ENCODE assay signal across 9 cellular contexts in the genomic region with DNA sequence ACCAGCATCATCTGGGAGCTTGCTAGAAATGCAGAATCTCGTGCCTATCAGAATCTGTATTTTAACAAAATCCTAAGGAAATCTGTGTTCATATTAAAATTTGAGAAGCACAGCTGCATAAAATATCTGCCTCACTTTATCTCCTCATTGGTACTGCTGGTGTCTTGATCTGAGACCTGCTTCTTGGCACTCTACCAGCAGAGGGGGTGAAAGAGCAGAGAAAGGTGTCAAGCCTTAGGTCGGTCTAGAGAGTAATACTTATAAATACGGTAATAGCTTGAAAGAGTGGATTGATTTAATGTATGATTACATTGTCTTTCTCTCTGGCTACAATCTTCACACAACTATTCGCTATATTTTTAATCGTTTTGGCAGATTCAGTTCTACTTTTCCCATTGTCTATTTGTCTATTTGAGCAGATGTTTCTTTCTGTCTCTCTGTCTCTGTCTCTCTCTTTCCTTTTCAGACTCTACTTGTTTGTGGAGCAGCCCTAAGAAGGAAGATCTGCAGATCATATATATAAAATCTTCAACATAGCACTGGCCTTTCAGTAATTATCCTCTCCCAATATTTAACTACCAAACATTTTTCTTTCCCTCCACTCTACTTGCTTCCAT. TPM values are rescaled to one million over a fixed set of nuclear protein-coding genes. Genes with fewer than 3 reads are reported as not detected.
DNase-seq lines count a peak whose midpoint lies in the region; ATAC-seq, FAIRE-seq and TF ChIP-seq lines count a peak whose summit lies in the region.
"Had no signal": no experiment of that assay in that cellular context is flagged by ENCODE, and none has a peak within 500 bp of the region (broad histone marks: within the 10 kb centered on the region; RNA-seq: fewer than 3 reads in every experiment).

No MANE protein-coding gene starts in this region.

- H3K27ac Mint-ChIP-seq in CD4-positive, alpha-beta T cell = no peak overlapping the region
- no peak overlapping the region for H3K27ac Mint-ChIP-seq in activated CD4-positive, alpha-beta T cell treated with anti-CD3 and anti-CD28 coated beads for 36 hours

- peaks cover 5% of the 10 kb centered on the region for H3K27me3 ChIP-seq in CD4-positive, alpha-beta T cell (ENCODE audit: control insufficient read depth, insufficient read depth, low read length)
- no peaks in the 10 kb centered on the region for H3K27me3 ChIP-seq in effector memory CD4-positive, alpha-beta T cell (replicated peaks; ENCODE audit: control insufficient read depth, insufficient read depth, low read length, poor library complexity, severe bottlenecking)
- H3K27me3 ChIP-seq in neural cell (ENCODE audit: insufficient read depth, low read depth, low read length) (no peaks in the 10 kb centered on the region), uterus (no peaks in the 10 kb centered on the region)

- no peak for TF ChIP-seq POLR2A in uterus (IDR thresholded peaks at IDR 0.05)

- CTCF ChIA-PET in CD4-positive, alpha-beta T cell (lab: Charles Lee) = interaction anchor here (1.1 to 2.2 kb wide), 9 partner anchors 9 to 208 kb away, joined by 3 to 7 read pairs (median 4); a partner anchor contains a TSS
- CTCF ChIA-PET in activated CD4-positive, alpha-beta T cell treated with anti-CD3 and anti-CD28 coated beads for 36 hours (lab: Charles Lee) = interaction anchor here (0.5 to 4.9 kb wide), 27 partner anchors 9 to 571 kb away, joined by 3 to 87 read pairs (median 4); no protein-coding TSS in a partner anchor

- TF ChIP-seq RAD21 in neural cell (conservative IDR thresholded peaks at IDR 0.05) = peak; percentile 67

- H3K9ac ChIP-seq in neural cell (ENCODE audit: low read length) = no peak overlapping the region

- H3K9me3 ChIP-seq in CD4-positive, alpha-beta T cell (ENCODE audit: control insufficient read depth, low read length) = no peaks in the 10 kb centered on the region
- H3K9me3 ChIP-seq in effector memory CD4-positive, alpha-beta T cell (ENCODE audit: control insufficient read depth, low read length) = no peaks in the 10 kb centered on the region
- H3K9me3 ChIP-seq in neural cell (ENCODE audit: low read length) (no peaks in the 10 kb centered on the region), uterus (no peaks in the 10 kb centered on the region)

- DNase-seq in CD4-positive, alpha-beta T cell = peak; percentile 21 to 51 (median 37)
- DNase-seq in GM19239 (ENCODE audit: insufficient read length, low spot score) (peak; percentile 13), NCI-H460 (ENCODE audit: extremely low read depth, low read depth) (peak; percentile 52), uterus (peak; percentile 23 to 45)
- peak; percentile 76 for DNase-seq in activated CD4-positive, alpha-beta T cell treated with anti-CD3 and anti-CD28 coated beads for 36 hours
- peak in 2 of 3 donors; percentile 20 to 34 for DNase-seq in effector memory CD4-positive, alpha-beta T cell

- FAIRE-seq in GM19239 (lab: Jason Lieb, UNC) = peak; percentile 72

- H3K9me2 ChIP-seq in neural cell (ENCODE audit: insufficient read depth, low read length) = no peaks in the 10 kb centered on the region

- peak; percentile 80 for TF ChIP-seq CTCF in CD4-positive, alpha-beta T cell (IDR thresholded peaks at IDR 0.05)
- TF ChIP-seq CTCF in neural cell (IDR thresholded peaks at IDR 0.05; ENCODE audit: poor library complexity, severe bottlenecking) = peak; percentile 68
- TF ChIP-seq CTCF in uterus (IDR thresholded peaks at IDR 0.05) = peak in 3 of 4 experiments; percentile 8 to 49 (median 12)

- H3K79me2 ChIP-seq in neural cell (replicated peaks; ENCODE audit: insufficient read depth, low read length) = no peaks in the 10 kb centered on the region

- H3K27me3 Mint-ChIP-seq in CD4-positive, alpha-beta T cell = peaks cover 33% of the 10 kb centered on the region
- peaks cover 26% of the 10 kb centered on the region for H3K27me3 Mint-ChIP-seq in activated CD4-positive, alpha-beta T cell treated with anti-CD3 and anti-CD28 coated beads for 36 hours

- no peaks in the 10 kb centered on the region for H3K4me1 Mint-ChIP-seq in CD4-positive, alpha-beta T cell (ENCODE audit: low read depth)
- H3K4me1 Mint-ChIP-seq in activated CD4-positive, alpha-beta T cell treated with anti-CD3 and anti-CD28 coated beads for 36 hours = no peaks in the 10 kb centered on the region

- H4K20me1 ChIP-seq in neural cell (ENCODE audit: insufficient read depth) = no peaks in the 10 kb centered on the region

- H3K4me3 Mint-ChIP-seq in CD4-positive, alpha-beta T cell = peak overlapping the region; percentile 1
- H3K4me3 Mint-ChIP-seq in activated CD4-positive, alpha-beta T cell treated with anti-CD3 and anti-CD28 coated beads for 36 hours = no peak overlapping the region

- intact Hi-C loops in CD4-positive, alpha-beta T cell (cut with DNase I, micrococcal nuclease) = loop anchor here (5.0 kb wide), 2 partner anchors 144 to 149 kb away; no protein-coding TSS in a partner anchor
- intact Hi-C loops in activated CD4-positive, alpha-beta T cell treated with anti-CD3 and anti-CD28 coated beads for 36 hours (cut with DNase I, micrococcal nuclease) = loop anchor here (1.0 to 5.0 kb wide), 3 partner anchors 67 to 145 kb away; no protein-coding TSS in a partner anchor
- intact Hi-C loops in uterus (cut with DNase I; ENCODE audit: low total_unique reads) = no loop called here

- ATAC-seq in CD4-positive, alpha-beta T cell (ENCODE audit: poor library complexity) = peak; percentile 91
- peak; percentile 94 for ATAC-seq in HG03196 (IDR thresholded peaks at IDR 0.05; ENCODE audit: unreplicated experiment)
- peak; percentile 95 for ATAC-seq in activated CD4-positive, alpha-beta T cell treated with anti-CD3 and anti-CD28 coated beads for 36 hours

- no peak overlapping the region for H3K4me3 ChIP-seq in effector memory CD4-positive, alpha-beta T cell (ENCODE audit: insufficient read depth, low read depth, low read length, poor library complexity, severe bottlenecking)
- H3K4me3 ChIP-seq in neural cell (ENCODE audit: low read length) (no peak overlapping the region), uterus (no peak overlapping the region)

- H3K4me2 ChIP-seq in neural cell (ENCODE audit: low read length) = no peak overlapping the region

- H3K9me3 Mint-ChIP-seq in CD4-positive, alpha-beta T cell = no peaks in the 10 kb centered on the region
- H3K9me3 Mint-ChIP-seq in activated CD4-positive, alpha-beta T cell treated with anti-CD3 and anti-CD28 coated beads for 36 hours (ENCODE audit: low read depth) = no peaks in the 10 kb centered on the region

- no peaks in the 10 kb centered on the region for H3K4me1 ChIP-seq in effector memory CD4-positive, alpha-beta T cell (ENCODE audit: control insufficient read depth, insufficient read depth, low read length, poor library complexity, severe bottlenecking)
- H3K4me1 ChIP-seq in uterus = no peaks in the 10 kb centered on the region

- no peaks in the 10 kb centered on the region for H3K36me3 Mint-ChIP-seq in CD4-positive, alpha-beta T cell (ENCODE audit: low read depth)
- no peaks in the 10 kb centered on the region for H3K36me3 Mint-ChIP-seq in activated CD4-positive, alpha-beta T cell treated with anti-CD3 and anti-CD28 coated beads for 36 hours (ENCODE audit: low read depth)

- no peaks in the 10 kb centered on the region for H3F3A ChIP-seq in neural cell (ENCODE audit: insufficient read depth, low read length, poor library complexity, severe bottlenecking)

- H3K36me3 ChIP-seq in effector memory CD4-positive, alpha-beta T cell (ENCODE audit: control insufficient read depth, insufficient read depth, low read length) = no peaks in the 10 kb centered on the region
- H3K36me3 ChIP-seq in neural cell (ENCODE audit: insufficient read depth, low read length) = no peaks in the 10 kb centered on the region
- no peaks in the 10 kb centered on the region for H3K36me3 ChIP-seq in uterus

- H2AFZ ChIP-seq in neural cell (ENCODE audit: low read depth, low read length) = no peak overlapping the region

- no peak for TF ChIP-seq EP300 in neural cell (conservative IDR thresholded peaks at IDR 0.05; ENCODE audit: poor library complexity, severe bottlenecking)

- POLR2A ChIA-PET in CD4-positive, alpha-beta T cell (lab: Charles Lee) = no interaction called here
- POLR2A ChIA-PET in activated CD4-positive, alpha-beta T cell treated with anti-CD3 and anti-CD28 coated beads for 36 hours (lab: Charles Lee) = no interaction called here

- no peak overlapping the region for H3K27ac ChIP-seq in CD4-positive, alpha-beta T cell (ENCODE audit: low read depth, low read length)
- no peak overlapping the region for H3K27ac ChIP-seq in effector memory CD4-positive, alpha-beta T cell (ENCODE audit: insufficient read depth, low read length, poor library complexity, severe bottlenecking)
- H3K27ac ChIP-seq in neural cell (ENCODE audit: low read length) (no peak overlapping the region), uterus (no peak overlapping the region)

TF ChIP-seq in neural cell, 6 proteins besides CTCF, POLR2A, EP300 and RAD21 (continues in another document):
- TF ChIP-seq EZH2 (IDR thresholded peaks at IDR 0.05; ENCODE audit: borderline replicate concordance, insufficient read depth, low read length, poor library complexity, severe bottlenecking) (no peak), MXI1 (conservative IDR thresholded peaks at IDR 0.05; ENCODE audit: poor library complexity, severe bottlenecking) (no peak)

RNA-seq across cellular contexts. Expression of a gene that starts 1.7 kb away (rescaled TPM):
- total RNA-seq in CD4-positive, alpha-beta T cell = not detected
- total RNA-seq in NCI-H460 (2014; rRNA removed; shearing (Covaris generic)) = not detected in 2 replicates
- polyA plus RNA-seq in NCI-H460 (2014; cell fraction: nucleus; rRNA removed) = not detected in 2 replicates
- not detected for total RNA-seq in activated CD4-positive, alpha-beta T cell treated with anti-CD3 and anti-CD28 coated beads for 36 hours
- polyA plus RNA-seq in neural cell = not detected in 2 replicates
- polyA minus RNA-seq in neural cell = not detected in 2 replicates
- total RNA-seq in uterus = not detected
- total RNA-seq: T-helper 1 cell treated with Interleukin-12 subunit alpha and Interleukin-12 subunit beta and Interleukin-4 antibody, amounts not matched to agents 30 ng/mL and 1 ng/mL, for 36 hours had no signal

Comparison
In these comparisons a context has a peak if more than half of its experiments do, and no peak if none do; other contexts are left out.
1. DNase-seq: peak in every context shown above with its lines; median percentile 76 in activated CD4-positive, alpha-beta T cell treated with anti-CD3 and anti-CD28 coated beads for 36 hours; 52 in NCI-H460; 37 in CD4-positive, alpha-beta T cell; 34 in uterus; 27 in effector memory CD4-positive, alpha-beta T cell; 13 in GM19239.
2. CTCF ChIP-seq: peak in every context shown above with its lines; median percentile 80 in CD4-positive, alpha-beta T cell; 68 in neural cell; 12 in uterus.